ENCODE assay signal across 9 cellular contexts in genomic region chr9:95822583-95823431, GRCh38. TPM values are rescaled to one million over a fixed set of nuclear protein-coding genes. Genes with fewer than 3 reads are reported as not detected.
DNase-seq lines count a peak whose midpoint lies in the region; ATAC-seq and TF ChIP-seq lines count a peak whose summit lies in the region.
"Had no signal": no experiment of that assay in that cellular context is flagged by ENCODE, and none has a peak within 500 bp of the region (broad histone marks: within the 10 kb centered on the region; RNA-seq: fewer than 3 reads in every experiment).

No MANE protein-coding gene starts in this region.

- ATAC-seq in GM19324 (IDR thresholded peaks at IDR 0.05; ENCODE audit: low FRiP score, unreplicated experiment) (peak; percentile 55), HG03159 (IDR thresholded peaks at IDR 0.05; ENCODE audit: unreplicated experiment) (peak; percentile 81)
- peak; percentile 83 for ATAC-seq in activated CD8-positive, alpha-beta memory T cell treated with anti-CD3 and anti-CD28 coated beads, Interleukin-2, amount 10 ng/mL, durations not matched to agents 7 days and 5 days

- peak; percentile 79 for DNase-seq in BJ (ENCODE audit: low read depth)
- peak; percentile 84 for DNase-seq in activated CD8-positive, alpha-beta memory T cell treated with anti-CD3 and anti-CD28 coated beads, Interleukin-2, amount 10 ng/mL, durations not matched to agents 7 days and 5 days
- DNase-seq in non-pigmented ciliary epithelial cell (ENCODE audit: low read depth), result peak; percentile 86
- DNase-seq in NCI-H1694 treated with DMSO at 0.1 percent for 48 hours (lab: John Stamatoyannopoulos, UW), result no peak
- no peak for DNase-seq in NCI-H510A treated with DMSO at 0.1 percent for 48 hours (lab: John Stamatoyannopoulos, UW)
- DNase-seq in NCI-H524 treated with DMSO at 0.1 percent for 48 hours (lab: John Stamatoyannopoulos, UW), result no peak

- peaks cover 14% of the 10 kb centered on the region for H3K36me3 Mint-ChIP-seq in activated CD8-positive, alpha-beta memory T cell treated with anti-CD3 and anti-CD28 coated beads, Interleukin-2, amount 10 ng/mL, durations not matched to agents 7 days and 5 days

- no peak overlapping the region for H3K4me3 Mint-ChIP-seq in activated CD8-positive, alpha-beta memory T cell treated with anti-CD3 and anti-CD28 coated beads, Interleukin-2, amount 10 ng/mL, durations not matched to agents 7 days and 5 days
- H3K4me3 Mint-ChIP-seq: IgD-negative memory B cell had no signal

- peaks cover 46% of the 10 kb centered on the region for H3K4me1 Mint-ChIP-seq in activated CD8-positive, alpha-beta memory T cell treated with anti-CD3 and anti-CD28 coated beads, Interleukin-2, amount 10 ng/mL, durations not matched to agents 7 days and 5 days

- H3K27me3 ChIP-seq in BJ (ENCODE audit: control insufficient read depth, insufficient read depth, low read length), result peaks cover 2% of the 10 kb centered on the region; the same call in 1 of the 2 replicates

- H3K27me3 Mint-ChIP-seq in activated CD8-positive, alpha-beta memory T cell treated with anti-CD3 and anti-CD28 coated beads, Interleukin-2, amount 10 ng/mL, durations not matched to agents 7 days and 5 days, result peaks cover 43% of the 10 kb centered on the region

- H3K4me3 ChIP-seq in BJ (ENCODE audit: low read depth, low read length), result no peak overlapping the region

- POLR2A ChIA-PET in BJ (lab: Charles Lee), result no interaction called here

- peak overlapping the region; percentile 58 for H3K27ac Mint-ChIP-seq in activated CD8-positive, alpha-beta memory T cell treated with anti-CD3 and anti-CD28 coated beads, Interleukin-2, amount 10 ng/mL, durations not matched to agents 7 days and 5 days

- no peaks in the 10 kb centered on the region for H3K36me3 ChIP-seq in BJ (ENCODE audit: control insufficient read depth, insufficient read depth, low read length)

- H3K9me3 Mint-ChIP-seq in activated CD8-positive, alpha-beta memory T cell treated with anti-CD3 and anti-CD28 coated beads, Interleukin-2, amount 10 ng/mL, durations not matched to agents 7 days and 5 days (ENCODE audit: low read depth), result peaks cover 5% of the 10 kb centered on the region

- CTCF ChIA-PET in BJ (lab: Yijun Ruan, JAX), result interaction anchor here (0.9 to 1.2 kb wide), 2 partner anchors 11 kb away, joined by 3 to 6 read pairs; no protein-coding TSS in a partner anchor
- CTCF ChIA-PET in activated CD8-positive, alpha-beta memory T cell treated with anti-CD3 and anti-CD28 coated beads, Interleukin-2, amount 10 ng/mL, durations not matched to agents 7 days and 5 days (lab: Charles Lee), result interaction anchor here (0.9 to 2.8 kb wide), 7 partner anchors 10 to 328 kb away, joined by 3 to 9 read pairs (median 4); partner anchors contain the start of gene ERCC6L2

- TF ChIP-seq CTCF in BJ (IDR thresholded peaks at IDR 0.05; ENCODE audit: insufficient read depth, low read depth, low read length), result no peak

RNA-seq across cellular contexts. Expression of gene ERCC6L2, which starts 52.7 kb away (rescaled TPM):
- polyA plus RNA-seq in BJ (2011; rRNA removed), result 12.0 and 21.9 TPM in 2 replicates
- polyA minus RNA-seq in BJ (2011; rRNA and poly(A)+ RNA removed), result 26.5 and 37.2 TPM in 2 replicates
- total RNA-seq in activated CD8-positive, alpha-beta memory T cell treated with anti-CD3 and anti-CD28 coated beads, Interleukin-2, amount 10 ng/mL, durations not matched to agents 7 days and 5 days, result 10 to 100 TPM; 33.0 to 38.5 TPM

Comparison
In these comparisons a context has a peak if more than half of its experiments do, and no peak if none do; other contexts are left out.
1. DNase-seq: peak in BJ (single experiment), activated CD8-positive, alpha-beta memory T cell treated with anti-CD3 and anti-CD28 coated beads, Interleukin-2, amount 10 ng/mL, durations not matched to agents 7 days and 5 days (single experiment) and non-pigmented ciliary epithelial cell (single experiment); none in NCI-H1694 treated with DMSO at 0.1 percent for 48 hours (single experiment), NCI-H510A treated with DMSO at 0.1 percent for 48 hours (single experiment) and NCI-H524 treated with DMSO at 0.1 percent for 48 hours (single experiment).
2. Peak in every context shown above with its lines, with median percentiles within 50 percentile points of each other: ATAC-seq.